Comparison of ENCODE assay signal across 8 cellular contexts in the genomic region with DNA sequence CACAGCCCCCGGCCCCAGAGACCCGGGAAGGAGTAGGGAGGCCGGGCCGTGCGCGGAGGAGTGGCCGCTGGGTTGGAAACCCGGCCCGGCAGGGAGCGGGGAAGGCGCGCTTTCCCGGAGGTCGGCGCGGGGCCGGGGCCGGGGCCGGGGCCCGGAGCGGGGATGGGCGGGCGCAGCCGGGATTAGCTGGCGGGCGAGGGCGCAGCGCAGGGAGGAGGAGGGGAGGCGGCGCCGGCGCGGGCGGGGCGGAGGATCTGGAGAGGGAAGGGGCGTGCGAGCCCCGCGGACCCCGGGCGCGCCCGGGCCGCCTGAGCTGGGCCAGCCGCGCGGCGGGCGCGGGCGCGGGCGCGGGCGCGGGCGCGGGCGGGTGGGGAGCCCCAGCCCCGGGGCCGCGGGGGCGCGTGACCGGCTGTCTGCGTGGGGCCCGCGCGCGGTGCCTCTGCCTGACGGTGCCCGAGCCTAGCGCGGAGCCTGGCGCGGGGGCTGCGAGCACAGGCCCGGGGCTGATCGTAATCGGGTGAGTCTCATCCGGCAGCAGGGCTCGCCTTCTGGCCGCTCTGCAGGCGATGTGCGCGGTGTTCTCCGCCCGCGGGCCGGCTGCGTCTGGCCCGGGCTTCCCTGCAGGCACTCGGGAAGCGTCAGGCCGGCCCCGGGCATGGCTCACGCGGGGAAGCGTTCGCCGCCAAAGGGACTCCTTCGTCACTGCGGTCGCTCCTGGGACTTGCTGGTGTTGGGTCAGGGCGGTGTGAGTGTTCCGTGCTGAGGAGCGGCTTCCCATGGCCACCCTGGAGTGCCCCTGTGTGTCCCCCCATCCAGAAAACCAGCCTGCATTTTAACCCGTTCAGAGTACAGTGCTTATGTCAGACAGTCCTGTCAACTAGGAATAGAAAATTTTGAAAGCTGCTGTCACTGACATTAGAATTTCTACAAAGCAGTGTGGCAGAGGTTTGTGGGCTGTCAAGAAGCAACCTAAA. TPM values are rescaled to one million over a fixed set of nuclear protein-coding genes. Genes with fewer than 3 reads are reported as not detected.
DNase-seq lines count a peak whose midpoint lies in the region; ATAC-seq, FAIRE-seq and TF ChIP-seq lines count a peak whose summit lies in the region.

No MANE protein-coding gene starts in this region.

- H3K27me3 Mint-ChIP-seq in activated naive CD4-positive, alpha-beta T cell treated with anti-CD3 and anti-CD28 coated beads, Interleukin-2, amount 10 ng/mL, durations not matched to agents 7 days and 5 days: peaks cover 56% of the 10 kb centered on the region
- H3K27me3 Mint-ChIP-seq in neural progenitor cell (ENCODE audit: insufficient read depth, low read depth): peaks cover 13% of the 10 kb centered on the region

- H3F3A ChIP-seq in neural progenitor cell (ENCODE audit: low read depth): peaks cover 27% of the 10 kb centered on the region

- no peak for TF ChIP-seq EP300 in gastroesophageal sphincter (IDR thresholded peaks at IDR 0.05)

- peak; percentile 55 for ATAC-seq in GM19463 (IDR thresholded peaks at IDR 0.05; ENCODE audit: unreplicated experiment)
- peak; percentile 84 for ATAC-seq in gastroesophageal sphincter

- no peaks in the 10 kb centered on the region for H4K20me1 ChIP-seq in neural progenitor cell (ENCODE audit: low read depth)

- no peak for TF ChIP-seq POLR2A in gastroesophageal sphincter (IDR thresholded peaks at IDR 0.05)

- H3K9me3 ChIP-seq in gastroesophageal sphincter (no peaks in the 10 kb centered on the region), neural progenitor cell (ENCODE audit: low read depth) (no peaks in the 10 kb centered on the region)

- H3K9me3 Mint-ChIP-seq in activated naive CD4-positive, alpha-beta T cell treated with anti-CD3 and anti-CD28 coated beads, Interleukin-2, amount 10 ng/mL, durations not matched to agents 7 days and 5 days: no peaks in the 10 kb centered on the region
- peaks cover 2% of the 10 kb centered on the region for H3K9me3 Mint-ChIP-seq in neural progenitor cell

- H2AFZ ChIP-seq in neural progenitor cell (replicated peaks): peak overlapping the region; percentile 98

- FAIRE-seq in HTR-8/SVneo (lab: Jason Lieb, UNC): peak; percentile 16

- H3K27ac ChIP-seq in gastroesophageal sphincter (peak overlapping the region; percentile 27 to 90 (median 86)), neural progenitor cell (peak overlapping the region; percentile 35)

- peak overlapping the region; percentile 69 for H3K4me3 Mint-ChIP-seq in activated naive CD4-positive, alpha-beta T cell treated with anti-CD3 and anti-CD28 coated beads, Interleukin-2, amount 10 ng/mL, durations not matched to agents 7 days and 5 days
- H3K4me3 Mint-ChIP-seq in neural progenitor cell: peak overlapping the region; percentile 92

- no peaks in the 10 kb centered on the region for H3K79me2 ChIP-seq in neural progenitor cell (ENCODE audit: low read depth)

- H3K4me1 ChIP-seq in gastroesophageal sphincter (peaks cover 0 to 28% (median 0%) of the 10 kb centered on the region in 3 donors), neural progenitor cell (peaks cover 17% of the 10 kb centered on the region)

- CTCF ChIA-PET in activated naive CD4-positive, alpha-beta T cell treated with anti-CD3 and anti-CD28 coated beads, Interleukin-2, amount 10 ng/mL, durations not matched to agents 7 days and 5 days (lab: Charles Lee): interaction anchor here (0.6 kb wide), 1 partner anchor 8 kb away, joined by 3 read pairs; no protein-coding TSS in a partner anchor

- H3K9ac ChIP-seq in neural progenitor cell: no peak overlapping the region

- H3K4me3 ChIP-seq in gastroesophageal sphincter (peak overlapping the region; percentile 51 to 68), neural progenitor cell (peak overlapping the region; percentile 73)

- peak overlapping the region; percentile 97 for H3K4me2 ChIP-seq in neural progenitor cell

- H3K27me3 ChIP-seq in gastroesophageal sphincter (no peaks in the 10 kb centered on the region), neural progenitor cell (peaks cover 36% of the 10 kb centered on the region)

- DNase-seq in COLO668 (lab: John Stamatoyannopoulos, UW; ENCODE audit: unreplicated experiment) (peak; percentile 62), HTR-8/SVneo (ENCODE audit: insufficient read length, low spot score) (peak; percentile 46), neural progenitor cell (ENCODE audit: low spot score) (peak; percentile 95), NCI-H2196 (lab: John Stamatoyannopoulos, UW; ENCODE audit: unreplicated experiment) (no peak), NCI-H1694 treated with DMSO at 0.1 percent for 48 hours (lab: John Stamatoyannopoulos, UW) (no peak)
- DNase-seq in activated naive CD4-positive, alpha-beta T cell treated with anti-CD3 and anti-CD28 coated beads, Interleukin-2, amount 10 ng/mL, durations not matched to agents 7 days and 5 days: peak; percentile 30

- no peaks in the 10 kb centered on the region for H3K36me3 Mint-ChIP-seq in activated naive CD4-positive, alpha-beta T cell treated with anti-CD3 and anti-CD28 coated beads, Interleukin-2, amount 10 ng/mL, durations not matched to agents 7 days and 5 days
- no peaks in the 10 kb centered on the region for H3K36me3 Mint-ChIP-seq in neural progenitor cell

- H3K27ac Mint-ChIP-seq in activated naive CD4-positive, alpha-beta T cell treated with anti-CD3 and anti-CD28 coated beads, Interleukin-2, amount 10 ng/mL, durations not matched to agents 7 days and 5 days: no peak overlapping the region
- H3K27ac Mint-ChIP-seq in neural progenitor cell: no peak overlapping the region

- H3K4me1 Mint-ChIP-seq in activated naive CD4-positive, alpha-beta T cell treated with anti-CD3 and anti-CD28 coated beads, Interleukin-2, amount 10 ng/mL, durations not matched to agents 7 days and 5 days: peaks cover 11% of the 10 kb centered on the region
- peaks cover 13% of the 10 kb centered on the region for H3K4me1 Mint-ChIP-seq in neural progenitor cell

- no CpG with 5 or more reads among the region's 108 CpGs for WGBS in gastroesophageal sphincter (ENCODE audit: low coverage in 1 of 2), 2 donors

- H3K36me3 ChIP-seq in gastroesophageal sphincter (no peaks in the 10 kb centered on the region), neural progenitor cell (no peaks in the 10 kb centered on the region)

- TF ChIP-seq CTCF in gastroesophageal sphincter (IDR thresholded peaks at IDR 0.05) (no peak), neural progenitor cell (IDR thresholded peaks at IDR 0.05) (no peak)

RNA-seq across cellular contexts. Expression of a gene that starts 40.4 kb away (rescaled TPM):
- 10 to 100 TPM; 24.9 to 39.8 (median 32.7) TPM for total RNA-seq in gastroesophageal sphincter
- 4.6 and 10.4 TPM in 2 replicates for total RNA-seq in neural progenitor cell (ENCODE audit: low replicate concordance)

RNA-seq across cellular contexts. Expression of a gene that starts 46.5 kb away (rescaled TPM):
- total RNA-seq in gastroesophageal sphincter (10 to 100 TPM; 25.6 to 44.7 (median 32.5) TPM), neural progenitor cell (ENCODE audit: low replicate concordance) (0.37 and 1.3 TPM in 2 replicates)

Comparison
In these comparisons a context has a peak if more than half of its experiments do, and no peak if none do; other contexts are left out.
1. DNase-seq: peak in COLO668 (single experiment), HTR-8/SVneo (single experiment), activated naive CD4-positive, alpha-beta T cell treated with anti-CD3 and anti-CD28 coated beads, Interleukin-2, amount 10 ng/mL, durations not matched to agents 7 days and 5 days (single experiment) and neural progenitor cell (single experiment); none in NCI-H2196 (single experiment) and NCI-H1694 treated with DMSO at 0.1 percent for 48 hours (single experiment).
2. RNA of a gene that starts 46.5 kb away (total RNA-seq): 25.6 to 44.7 TPM in gastroesophageal sphincter; 0.37 to 1.3 TPM in neural progenitor cell; every median in the first group is over 10 times any median in the second.